16 cellular contexts compared by ENCODE assay signal in genomic region chr12:2520722-2521246, GRCh38.
A peak's percentile ranks its signal among the peaks of the same experiment; 100 is the strongest.
DNase-seq lines count a peak whose midpoint lies in the region; ATAC-seq and TF ChIP-seq lines count a peak whose summit lies in the region.
"Had no signal": no experiment of that assay in that cellular context is flagged by ENCODE, and none has a peak within 500 bp of the region (broad histone marks: within the 10 kb centered on the region; RNA-seq: fewer than 3 reads in every experiment).

No MANE protein-coding gene starts in this region.

- POLR2A ChIA-PET in HEK293 (lab: Yijun Ruan, JAX) = no interaction called here
- POLR2A ChIA-PET in CD4-positive, alpha-beta T cell (lab: Charles Lee) = no interaction called here
- POLR2A ChIA-PET in activated CD4-positive, alpha-beta memory T cell treated with anti-CD3 and anti-CD28 coated beads, Interleukin-2, amount 10 ng/mL, durations not matched to agents 7 days and 5 days (lab: Charles Lee) = no interaction called here

- no peak overlapping the region for H2BK15ac ChIP-seq in neuronal stem cell (ENCODE audit: low read length)

- H4K91ac ChIP-seq in neuronal stem cell (ENCODE audit: low read depth, low read length, poor library complexity) = no peak overlapping the region

- no peak overlapping the region for H2AK5ac ChIP-seq in neuronal stem cell (ENCODE audit: low read depth, low read length)

- H3K36me3 ChIP-seq in BE2C (no peaks in the 10 kb centered on the region), HEK293 (ENCODE audit: control insufficient read depth in 2 of 2, insufficient read depth in 1 of 2, low read length in 2 of 2) (no peaks in the 10 kb centered on the region), neuronal stem cell (replicated peaks in 1 of 2; ENCODE audit: control insufficient read depth in 2 of 2, insufficient read depth in 2 of 2, low read length in 2 of 2) (no peaks in the 10 kb centered on the region)

- H3K36me3 Mint-ChIP-seq in CD4-positive, alpha-beta T cell (ENCODE audit: low read depth) = no peaks in the 10 kb centered on the region
- H3K36me3 Mint-ChIP-seq in glutamatergic neuron (ENCODE audit: unreplicated experiment) = no peaks in the 10 kb centered on the region
- no peaks in the 10 kb centered on the region for H3K36me3 Mint-ChIP-seq in activated CD4-positive, alpha-beta memory T cell treated with anti-CD3 and anti-CD28 coated beads, Interleukin-2, amount 10 ng/mL, durations not matched to agents 7 days and 5 days (ENCODE audit: low read depth)
- H3K36me3 Mint-ChIP-seq: CD4-positive, CD25-positive, alpha-beta regulatory T cell; IgD-negative memory B cell had no signal

- no peak overlapping the region for H3K27ac Mint-ChIP-seq in CD4-positive, alpha-beta T cell
- H3K27ac Mint-ChIP-seq in glutamatergic neuron (ENCODE audit: unreplicated experiment) = no peak overlapping the region
- H3K27ac Mint-ChIP-seq in activated CD4-positive, alpha-beta memory T cell treated with anti-CD3 and anti-CD28 coated beads, Interleukin-2, amount 10 ng/mL, durations not matched to agents 7 days and 5 days = no peak overlapping the region
- H3K27ac Mint-ChIP-seq: B cell; CD4-positive, CD25-positive, alpha-beta regulatory T cell; GM23338; IgD-negative memory B cell had no signal

- H3K27me3 ChIP-seq in BE2C (peaks cover 14% of the 10 kb centered on the region), neuronal stem cell (ENCODE audit: control insufficient read depth in 3 of 3, insufficient read depth in 3 of 3, low read depth in 1 of 3, low read length in 3 of 3) (peaks cover 0 to 10% (median 0%) of the 10 kb centered on the region in 3 experiments)
- H3K27me3 ChIP-seq in CD4-positive, alpha-beta T cell (ENCODE audit: control insufficient read depth, insufficient read depth, low read length) = no peaks in the 10 kb centered on the region

- H3K4me1 ChIP-seq in BE2C (peaks cover 3% of the 10 kb centered on the region; the same call in 1 of the 2 replicates), HEK293 (ENCODE audit: control insufficient read depth, insufficient read depth, low read length) (no peaks in the 10 kb centered on the region; the same call in 1 of the 2 replicates), neuronal stem cell (ENCODE audit: control insufficient read depth in 2 of 2, insufficient read depth in 1 of 2, low read depth in 1 of 2, low read length in 2 of 2) (no peaks in the 10 kb centered on the region)
- H3K4me1 ChIP-seq: Caco-2 had no signal

- H3K4me3 Mint-ChIP-seq in CD4-positive, alpha-beta T cell = no peak overlapping the region
- H3K4me3 Mint-ChIP-seq in glutamatergic neuron (ENCODE audit: unreplicated experiment) = no peak overlapping the region
- H3K4me3 Mint-ChIP-seq in activated CD4-positive, alpha-beta memory T cell treated with anti-CD3 and anti-CD28 coated beads, Interleukin-2, amount 10 ng/mL, durations not matched to agents 7 days and 5 days = no peak overlapping the region
- H3K4me3 Mint-ChIP-seq: B cell; CD4-positive, CD25-positive, alpha-beta regulatory T cell; GM23338; IgD-negative memory B cell had no signal

- H3K9ac ChIP-seq in neuronal stem cell (ENCODE audit: low read depth, low read length, poor library complexity) = no peak overlapping the region

- H3K9me3 Mint-ChIP-seq in CD4-positive, alpha-beta T cell = no peaks in the 10 kb centered on the region
- peaks cover 8% of the 10 kb centered on the region for H3K9me3 Mint-ChIP-seq in glutamatergic neuron (ENCODE audit: unreplicated experiment)
- peaks cover 9% of the 10 kb centered on the region for H3K9me3 Mint-ChIP-seq in activated CD4-positive, alpha-beta memory T cell treated with anti-CD3 and anti-CD28 coated beads, Interleukin-2, amount 10 ng/mL, durations not matched to agents 7 days and 5 days

- peaks cover 9% of the 10 kb centered on the region for H3K27me3 Mint-ChIP-seq in CD4-positive, alpha-beta T cell
- peaks cover 11% of the 10 kb centered on the region for H3K27me3 Mint-ChIP-seq in glutamatergic neuron (ENCODE audit: unreplicated experiment)
- peaks cover 7% of the 10 kb centered on the region for H3K27me3 Mint-ChIP-seq in activated CD4-positive, alpha-beta memory T cell treated with anti-CD3 and anti-CD28 coated beads, Interleukin-2, amount 10 ng/mL, durations not matched to agents 7 days and 5 days

- H3K4ac ChIP-seq in neuronal stem cell (ENCODE audit: low read length) = no peak overlapping the region

- peak overlapping the region; percentile 37 for H2AFZ ChIP-seq in neuronal stem cell (ENCODE audit: low read length)
- H2AFZ ChIP-seq: GM23338 had no signal

- intact Hi-C loops in CD4-positive, alpha-beta T cell (cut with DNase I, micrococcal nuclease) = no loop called here

- H4K8ac ChIP-seq in neuronal stem cell (ENCODE audit: low read depth, low read length) = no peak overlapping the region

- no peak overlapping the region for H3K14ac ChIP-seq in neuronal stem cell (ENCODE audit: low read length)

- no peak overlapping the region for H2BK120ac ChIP-seq in neuronal stem cell (ENCODE audit: low read depth, low read length)

- WGBS in neuronal stem cell (ENCODE audit: extremely low coverage in 2 of 2, insufficient read length in 2 of 2, insufficient replicate concordance in 1 of 2), 2 donors = no CpG with 5 or more reads among the region's 5 CpGs

- H3K4me1 Mint-ChIP-seq in CD4-positive, alpha-beta T cell (ENCODE audit: low read depth) = no peaks in the 10 kb centered on the region
- H3K4me1 Mint-ChIP-seq in glutamatergic neuron (ENCODE audit: low read depth, unreplicated experiment) = peaks cover 3% of the 10 kb centered on the region
- H3K4me1 Mint-ChIP-seq in activated CD4-positive, alpha-beta memory T cell treated with anti-CD3 and anti-CD28 coated beads, Interleukin-2, amount 10 ng/mL, durations not matched to agents 7 days and 5 days = peaks cover 1% of the 10 kb centered on the region
- H3K4me1 Mint-ChIP-seq: B cell; CD4-positive, CD25-positive, alpha-beta regulatory T cell; GM23338; IgD-negative memory B cell had no signal

- no peaks in the 10 kb centered on the region for H3K79me1 ChIP-seq in neuronal stem cell (ENCODE audit: low read depth, low read length)

- H3K4me2 ChIP-seq in neuronal stem cell (ENCODE audit: insufficient read depth, low read length, poor library complexity, severe bottlenecking) = no peak overlapping the region
- H3K4me2 ChIP-seq: GM23338 had no signal

- CTCF ChIA-PET in HEK293 (lab: Yijun Ruan, JAX) = no interaction called here
- CTCF ChIA-PET in CD4-positive, alpha-beta T cell (lab: Charles Lee) = no interaction called here
- CTCF ChIA-PET in activated CD4-positive, alpha-beta memory T cell treated with anti-CD3 and anti-CD28 coated beads, Interleukin-2, amount 10 ng/mL, durations not matched to agents 7 days and 5 days (lab: Charles Lee) = no interaction called here

- H3K23ac ChIP-seq in neuronal stem cell (ENCODE audit: low read depth, low read length, poor library complexity) = no peak overlapping the region

- H3K27ac ChIP-seq in HEK293 (ENCODE audit: extremely low read depth, low read depth, low read length) (no peak overlapping the region), neuronal stem cell (replicated peaks; ENCODE audit: low read length) (no peak overlapping the region)
- no peak overlapping the region for H3K27ac ChIP-seq in CD4-positive, alpha-beta T cell (ENCODE audit: low read depth, low read length)

- H2BK12ac ChIP-seq in neuronal stem cell (ENCODE audit: low read length) = no peak overlapping the region

- H3K18ac ChIP-seq in neuronal stem cell (ENCODE audit: low read length) = no peak overlapping the region

- no peak overlapping the region for H3K4me3 ChIP-seq in BE2C (ENCODE audit: low read depth, low read length)
- no peak overlapping the region for H3K4me3 ChIP-seq in HEK293 (ENCODE audit: low read depth, low read length)
- peak overlapping the region in 1 of 2 donors; percentile 2 for H3K4me3 ChIP-seq in neuronal stem cell (ENCODE audit: low read length in 2 of 2)
- H3K4me3 ChIP-seq: GM23338 had no signal

- peaks cover 8% of the 10 kb centered on the region for H3K9me3 ChIP-seq in BE2C
- no peaks in the 10 kb centered on the region for H3K9me3 ChIP-seq in HEK293 (ENCODE audit: control insufficient read depth, insufficient read depth, low read depth, low read length)
- H3K9me3 ChIP-seq in neuronal stem cell (replicated peaks in 1 of 2; ENCODE audit: control insufficient read depth in 2 of 2, insufficient read depth in 1 of 2, low read depth in 1 of 2, low read length in 2 of 2) = peaks cover 0 to 10% of the 10 kb centered on the region in 2 donors
- H3K9me3 ChIP-seq in CD4-positive, alpha-beta T cell (ENCODE audit: control insufficient read depth, low read length) = no peaks in the 10 kb centered on the region

- ATAC-seq in CD4-positive, alpha-beta T cell (ENCODE audit: poor library complexity) = no peak
- ATAC-seq: GM23338, HCT116, HepG2 had no signal

- DNase-seq in BE2C = peak; percentile 32
- DNase-seq in NAMALWA (ENCODE audit: low spot score) = peak; percentile 83
- DNase-seq in neuronal stem cell (ENCODE audit: low spot score) = no peak
- DNase-seq in CD4-positive, alpha-beta T cell = no peak
- DNase-seq in glutamatergic neuron = no peak
- DNase-seq in activated CD4-positive, alpha-beta memory T cell treated with anti-CD3 and anti-CD28 coated beads, Interleukin-2, amount 10 ng/mL, durations not matched to agents 7 days and 5 days = no peak
- DNase-seq: C1 segment of cervical spinal cord; Caco-2; CD4-positive, CD25-positive, alpha-beta regulatory T cell; H7 had no signal

- H2BK5ac ChIP-seq in neuronal stem cell (ENCODE audit: low read length) = no peak overlapping the region

- TF ChIP-seq CTCF in BE2C (IDR thresholded peaks at IDR 0.05; ENCODE audit: low read depth, low read length) (no peak), HEK293 (tag by site-specific recombination; IDR thresholded peaks at IDR 0.05) (no peak), glutamatergic neuron (IDR thresholded peaks at IDR 0.05; ENCODE audit: partially characterized antibody, unreplicated experiment) (no peak)
- TF ChIP-seq CTCF in CD4-positive, alpha-beta T cell (IDR thresholded peaks at IDR 0.05) = no peak

TF ChIP-seq in HEK293, 187 proteins besides CTCF, POLR2A, EP300 and RAD21 (continues in another document):
- TF ChIP-seq SALL2 (tag by site-specific recombination; IDR thresholded peaks at IDR 0.05; ENCODE audit: borderline replicate concordance) (no peak), ATF2 (tag by site-specific recombination; IDR thresholded peaks at IDR 0.05; ENCODE audit: low read depth) (no peak)

Comparison
In these comparisons a context has a peak if more than half of its experiments do, and no peak if none do; other contexts are left out.
1. DNase-seq: peak in BE2C (single experiment) and NAMALWA (single experiment); none in neuronal stem cell (single experiment), CD4-positive, alpha-beta T cell (0 of 10), glutamatergic neuron (single experiment) and activated CD4-positive, alpha-beta memory T cell treated with anti-CD3 and anti-CD28 coated beads, Interleukin-2, amount 10 ng/mL, durations not matched to agents 7 days and 5 days (single experiment).